ENCODE assay signal across 8 cellular contexts in genomic region chr4:185344743-185345538, GRCh38. TPM values are rescaled to one million over a fixed set of nuclear protein-coding genes. Genes with fewer than 3 reads are reported as not detected.
DNase-seq lines count a peak whose midpoint lies in the region; ATAC-seq, FAIRE-seq and TF ChIP-seq lines count a peak whose summit lies in the region.

No MANE protein-coding gene starts in this region.

- 41% methylated on average over 2 of the region's 6 CpGs for WGBS in mesenchymal stem cell

- no peak overlapping the region for H3K4me2 ChIP-seq in Loucy (ENCODE audit: low read depth, low read length, poor library complexity, severe bottlenecking)
- no peak overlapping the region for H3K4me2 ChIP-seq in mesenchymal stem cell (ENCODE audit: low read length, poor library complexity, severe bottlenecking)

- no peak overlapping the region for H2BK15ac ChIP-seq in mesenchymal stem cell (ENCODE audit: low read depth, poor library complexity, severe bottlenecking)

- no peaks in the 10 kb centered on the region for H3K36me3 ChIP-seq in Loucy (ENCODE audit: insufficient read depth, low read length)
- peaks cover 11 to 37% of the 10 kb centered on the region in 2 experiments for H3K36me3 ChIP-seq in mesenchymal stem cell (ENCODE audit: control insufficient read depth in 1 of 2, insufficient read depth in 2 of 2, low read depth in 1 of 2, low read length in 2 of 2)
- peaks cover 62% of the 10 kb centered on the region for H3K36me3 ChIP-seq in lower lobe of right lung

- H2BK12ac ChIP-seq in mesenchymal stem cell (ENCODE audit: low read length in 2 of 2): no peak overlapping the region

- H2AK5ac ChIP-seq in mesenchymal stem cell (ENCODE audit: low read length, severe bottlenecking): no peak overlapping the region

- H2AFZ ChIP-seq in Loucy (ENCODE audit: low read length) (peak overlapping the region; percentile 46), mesenchymal stem cell (ENCODE audit: low read depth, low read length) (no peak overlapping the region)

- ATAC-seq in GM21576 (IDR thresholded peaks at IDR 0.05; ENCODE audit: unreplicated experiment) (peak; percentile 56), lower lobe of right lung (no peak)

- peak overlapping the region; percentile 51 for H4K8ac ChIP-seq in mesenchymal stem cell (ENCODE audit: low read length)

- no peak overlapping the region for H3K4ac ChIP-seq in mesenchymal stem cell (ENCODE audit: low read depth in 1 of 2, low read length in 2 of 2)

- peak overlapping the region in 1 of 2 experiments; percentile 61 for H3K18ac ChIP-seq in mesenchymal stem cell (ENCODE audit: low read depth in 1 of 2, low read length in 2 of 2)

- H2BK5ac ChIP-seq in mesenchymal stem cell (ENCODE audit: low read depth, low read length, poor library complexity, severe bottlenecking): no peak overlapping the region

- CTCF ChIA-PET in RWPE1 (lab: Yijun Ruan, JAX): no interaction called here
- CTCF ChIA-PET in HEK293T (lab: Yijun Ruan, JAX): no interaction called here

- H3K27me3 ChIP-seq in Loucy (ENCODE audit: insufficient read depth, low read length, poor library complexity, severe bottlenecking): no peaks in the 10 kb centered on the region
- no peaks in the 10 kb centered on the region for H3K27me3 ChIP-seq in mesenchymal stem cell (ENCODE audit: control insufficient read depth in 1 of 2, insufficient read depth in 1 of 2, low read length in 2 of 2)
- H3K27me3 ChIP-seq in lower lobe of right lung (ENCODE audit: low read depth): no peaks in the 10 kb centered on the region

- 0 out of 2 replicates have a peak, but pooled peaks have one; percentile 11 for TF ChIP-seq CTCF in Loucy (conservative IDR thresholded peaks at IDR 0.05; ENCODE audit: low read length)
- no peak for TF ChIP-seq CTCF in lower lobe of right lung (IDR thresholded peaks at IDR 0.05)
- TF ChIP-seq CTCF in RWPE1 (conservative IDR thresholded peaks at IDR 0.05; ENCODE audit: low read depth): no peak

- POLR2A ChIA-PET in RWPE1 (lab: Yijun Ruan, JAX; ENCODE audit: low non-redundant PET): no interaction called here
- POLR2A ChIA-PET in HEK293T (lab: Yijun Ruan, JAX): no interaction called here

- H2BK120ac ChIP-seq in mesenchymal stem cell (ENCODE audit: low read depth, low read length): no peak overlapping the region

- intact Hi-C loops in lower lobe of right lung (cut with DNase I): no loop called here

- H3K4me1 ChIP-seq in Loucy (ENCODE audit: insufficient read depth, low read length, poor library complexity, severe bottlenecking) (peaks cover 7% of the 10 kb centered on the region), mesenchymal stem cell (ENCODE audit: control insufficient read depth, insufficient read depth, low read depth, low read length) (peaks cover 5% of the 10 kb centered on the region), lower lobe of right lung (no peaks in the 10 kb centered on the region)

- H3K4me3 ChIP-seq in Loucy (ENCODE audit: low read length, poor library complexity, severe bottlenecking): no peak overlapping the region
- H3K4me3 ChIP-seq in mesenchymal stem cell (ENCODE audit: insufficient read depth in 1 of 2, low read depth in 1 of 2, low read length in 2 of 2): peak overlapping the region in 1 of 2 experiments; percentile 60
- H3K4me3 ChIP-seq in lower lobe of right lung: no peak overlapping the region

- H3K9me3 ChIP-seq in Loucy (ENCODE audit: insufficient read depth, low read depth, low read length): no peaks in the 10 kb centered on the region
- H3K9me3 ChIP-seq in mesenchymal stem cell (ENCODE audit: control insufficient read depth, low read length): no peaks in the 10 kb centered on the region
- H3K9me3 ChIP-seq in lower lobe of right lung: no peaks in the 10 kb centered on the region

- peak; percentile 94 for FAIRE-seq in GM12892 (lab: Jason Lieb, UNC)

- no peak overlapping the region for H4K91ac ChIP-seq in mesenchymal stem cell (ENCODE audit: low read length)

- H3K9ac ChIP-seq in Loucy (ENCODE audit: low read depth, low read length, poor library complexity, severe bottlenecking) (no peak overlapping the region), mesenchymal stem cell (ENCODE audit: low read length) (peak overlapping the region; percentile 80)

- H3K27ac ChIP-seq in mesenchymal stem cell (ENCODE audit: low read length, poor library complexity, severe bottlenecking) (no peak overlapping the region), lower lobe of right lung (no peak overlapping the region), RWPE1 (no peak overlapping the region)

- no peaks in the 10 kb centered on the region for H3K9me2 ChIP-seq in Loucy (replicated peaks; ENCODE audit: low read depth, low read length)

- DNase-seq in GM12892 (ENCODE audit: insufficient read length): no peak
- peak; percentile 25 for DNase-seq in mesenchymal stem cell
- no peak for DNase-seq in lower lobe of right lung
- DNase-seq in cerebellar nuclear complex (lab: John Stamatoyannopoulos, UW): no peak
- no peak for DNase-seq in RWPE1 (ENCODE audit: low spot score)
- no peak for DNase-seq in HEK293T (ENCODE audit: extremely low spot score)

- TF ChIP-seq POLR2A in GM12892 (IDR thresholded peaks at IDR 0.05; ENCODE audit: low read depth, low read length): no peak

- no peak overlapping the region for H3K23ac ChIP-seq in mesenchymal stem cell (ENCODE audit: low read length in 2 of 2)

- no peaks in the 10 kb centered on the region for H3K79me2 ChIP-seq in Loucy (ENCODE audit: insufficient read depth, low read length)

- H3F3A ChIP-seq in Loucy (ENCODE audit: low read depth): no peaks in the 10 kb centered on the region

- no peak overlapping the region for H3K14ac ChIP-seq in mesenchymal stem cell (ENCODE audit: low read length in 2 of 2)

- H4K20me1 ChIP-seq in Loucy (ENCODE audit: insufficient read depth, low read length, poor library complexity, severe bottlenecking): no peaks in the 10 kb centered on the region

- H3K79me1 ChIP-seq in mesenchymal stem cell (replicated peaks; ENCODE audit: low read length, poor library complexity, severe bottlenecking): peaks cover 3% of the 10 kb centered on the region

TF ChIP-seq in HEK293T, 16 proteins besides CTCF, POLR2A, EP300 and RAD21:
- no peak for TF ChIP-seq SUZ12 (IDR thresholded peaks at IDR 0.05)
- TF ChIP-seq LEF1 (IDR thresholded peaks at IDR 0.05; ENCODE audit: borderline replicate concordance): no peak
- no peak for TF ChIP-seq TARDBP (IDR thresholded peaks at IDR 0.05)
- no peak for TF ChIP-seq PKNOX1 (IDR thresholded peaks at IDR 0.05)
- TF ChIP-seq L3MBTL2 (conservative IDR thresholded peaks at IDR 0.05): no peak
- TF ChIP-seq HDGF (IDR thresholded peaks at IDR 0.05; ENCODE audit: borderline replicate concordance): no peak
- TF ChIP-seq ELF4 (IDR thresholded peaks at IDR 0.05): no peak
- TF ChIP-seq FOXM1 (IDR thresholded peaks at IDR 0.05; ENCODE audit: borderline replicate concordance): no peak

RNA-seq across cellular contexts. Expression of gene LRP2BP, which starts 50.8 kb away (rescaled TPM):
- polyA plus RNA-seq in GM12892 (2012; ENCODE audit: missing spikeins): 9.4 TPM
- 0.07 TPM for polyA plus RNA-seq in mesenchymal stem cell (2013, experiment 1 of 2)
- polyA plus RNA-seq in mesenchymal stem cell (2013, experiment 2 of 2): 0.03 TPM
- total RNA-seq in lower lobe of right lung: 1.5 TPM

RNA-seq across cellular contexts. Expression of gene ANKRD37, which starts 51.7 kb away (rescaled TPM):
- polyA plus RNA-seq in GM12892 (2012; ENCODE audit: missing spikeins): 160 TPM
- polyA plus RNA-seq in mesenchymal stem cell (2013, experiment 1 of 2): 0.97 TPM
- 0.96 TPM for polyA plus RNA-seq in mesenchymal stem cell (2013, experiment 2 of 2)
- total RNA-seq in lower lobe of right lung: 15.7 TPM
